ENCODE assay signal across 35 cellular contexts in the genomic region with DNA sequence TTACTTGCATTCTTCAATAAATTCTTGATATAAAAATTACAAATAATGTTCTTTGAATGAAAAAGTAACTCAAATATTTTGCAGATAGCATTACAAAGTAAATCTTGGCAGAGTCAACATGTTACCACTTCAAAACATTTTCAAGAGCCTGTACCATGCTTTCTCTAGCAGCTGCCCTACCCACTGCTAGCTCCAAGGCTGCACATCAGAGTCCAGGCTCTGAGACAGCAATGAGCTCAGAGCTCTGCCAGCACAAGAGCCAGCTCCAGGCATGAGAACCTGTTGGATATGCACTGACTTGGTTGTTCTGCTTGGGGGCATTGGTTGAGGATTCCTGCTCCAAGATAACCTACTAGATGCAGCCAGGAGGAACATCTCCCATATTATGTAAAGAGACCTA.
"Had no signal": no experiment of that assay in that cellular context is flagged by ENCODE, and none has a peak within 500 bp of the region (broad histone marks: within the 10 kb centered on the region; RNA-seq: fewer than 3 reads in every experiment).

No MANE protein-coding gene starts in this region.

- H3K4me2 ChIP-seq: KMS-11 had no signal

- H3K27ac ChIP-seq: ascending aorta, cardiac muscle cell, KMS-11, Peyer's patch, VCaP had no signal

- H3K9me3 ChIP-seq: ascending aorta, Peyer's patch had no signal

- H3K4me3 ChIP-seq: ascending aorta, cardiac muscle cell, Peyer's patch had no signal

- H3K27me3 ChIP-seq: ascending aorta, cardiac muscle cell, Peyer's patch had no signal

- H3K9ac ChIP-seq: KMS-11 had no signal

- H3K36me3 ChIP-seq: ascending aorta, cardiac muscle cell, Peyer's patch had no signal

- H3K4me1 ChIP-seq: ascending aorta, Peyer's patch had no signal

- DNase-seq: activated CD4-positive, alpha-beta memory T cell treated with anti-CD3 and anti-CD28 coated beads, Interleukin-2, amount 10 ng/mL, durations not matched to agents 7 days and 5 days; activated CD4-positive, alpha-beta T cell treated with anti-CD3 and anti-CD28 coated beads for 1 hour; activated CD4-positive, alpha-beta T cell treated with anti-CD3 and anti-CD28 coated beads for 48 hours; activated CD4-positive, CD25-positive, alpha-beta regulatory T cell; activated CD8-positive, alpha-beta memory T cell treated with anti-CD3 and anti-CD28 coated beads for 24 hours; activated CD8-positive, alpha-beta memory T cell treated with anti-CD3 and anti-CD28 coated beads, Interleukin-2, amount 10 ng/mL, durations not matched to agents 7 days and 5 days; activated CD8-positive, alpha-beta memory T cell treated with anti-CD3 and anti-CD28 coated beads, Interleukin-2, amount 50 U/mL, for 48 hours; activated effector memory CD4-positive, alpha-beta T cell treated with anti-CD3 and anti-CD28 coated beads, Interleukin-2, amount 50 U/mL, for 16 hours; activated naive CD4-positive, alpha-beta T cell; activated naive CD8-positive, alpha-beta T cell treated with anti-CD3 and anti-CD28 coated beads, Interleukin-2, amount 10 ng/mL, durations not matched to agents 7 days and 5 days; activated T-cell treated with anti-CD3 and anti-CD28 coated beads, Interleukin-2, amount 50 U/mL, for 48 hours; amygdala; MM.1S; MV-4-11; NCI-H1092; NCI-H1436 treated with DMSO at 0.1 percent for 48 hours; NCI-H1694 treated with DMSO at 0.1 percent for 48 hours; NCI-H2029; NCI-H2107; NCI-H226; NCI-H524; NCI-H69; NCI-H82; NK-92 treated with Interleukin-12 subunit alpha and Interleukin-12 subunit beta, amount 100 ng/mL, for 24 hours; PC-3; Peyer's patch; RPMI8226; SW 1271; T-helper 1 cell; T-helper 2 cell; T-helper 9 cell had no signal
